In genomic region chr7:121076350-121077164, GRCh38 we compare ENCODE assay signal across 11 cellular contexts.
A peak's percentile ranks its signal among the peaks of the same experiment; 100 is the strongest.
DNase-seq lines count a peak whose midpoint lies in the region; ATAC-seq and TF ChIP-seq lines count a peak whose summit lies in the region.
"Had no signal": no experiment of that assay in that cellular context is flagged by ENCODE, and none has a peak within 500 bp of the region (broad histone marks: within the 10 kb centered on the region; RNA-seq: fewer than 3 reads in every experiment).

No MANE protein-coding gene starts in this region.

- H3K4me2 ChIP-seq in mammary epithelial cell (ENCODE audit: insufficient read depth, low read depth, low read length) (peak overlapping the region; percentile 59), neural progenitor cell (no peak overlapping the region)

- no peak overlapping the region for H3K9ac ChIP-seq in mammary epithelial cell (ENCODE audit: insufficient read depth, low read length)
- H3K9ac ChIP-seq in neural progenitor cell = no peak overlapping the region

- in situ Hi-C loops in mammary epithelial cell (cut with MboI; ENCODE audit: low sequenced_read_pairs in 2 of 2) = loop anchor here in 1 of 2 donors (10.0 kb wide), 1 partner anchor 82 kb away; no protein-coding TSS in a partner anchor

- peaks cover 2% of the 10 kb centered on the region for H3K27me3 Mint-ChIP-seq in neural progenitor cell (ENCODE audit: insufficient read depth, low read depth)

- DNase-seq in ELR (ENCODE audit: low read depth) = peak; percentile 86
- peak; percentile 87 for DNase-seq in M059J (ENCODE audit: low read depth)
- peak; percentile 77 for DNase-seq in mammary epithelial cell
- no peak for DNase-seq in neural progenitor cell (ENCODE audit: low spot score)
- DNase-seq in NCI-H446 (lab: John Stamatoyannopoulos, UW) = no peak
- no peak for DNase-seq in activated CD4-positive, CD25-positive, alpha-beta regulatory T cell treated with anti-CD3 and anti-CD28 coated beads, Interleukin-2, amount 50 U/mL, for 72 hours
- DNase-seq in T-helper 9 cell = no peak
- DNase-seq: activated naive CD4-positive, alpha-beta T cell; effector memory CD8-positive, alpha-beta T cell had no signal

- dilution Hi-C loops in mammary epithelial cell (cut with HindIII; ENCODE audit: low sequenced_read_pairs) = no loop called here

- 67% methylated on average over 3 of the region's 3 CpGs for WGBS in mammary epithelial cell (ENCODE audit: low coverage, missing lambda C conversion rate)

- peak overlapping the region; percentile 70 for H2AFZ ChIP-seq in mammary epithelial cell (ENCODE audit: low read depth, low read length)
- H2AFZ ChIP-seq in neural progenitor cell (replicated peaks) = peak overlapping the region; percentile 2

- intact Hi-C loops in mammary epithelial cell (cut with micrococcal nuclease) = loop anchor here (2.0 kb wide), 1 partner anchor 20 kb away; no protein-coding TSS in a partner anchor

- no peak for ATAC-seq in HG02759 (IDR thresholded peaks at IDR 0.05; ENCODE audit: unreplicated experiment)
- ATAC-seq: effector memory CD8-positive, alpha-beta T cell had no signal

- no peak overlapping the region for H3K27ac Mint-ChIP-seq in neural progenitor cell
- H3K27ac Mint-ChIP-seq: effector memory CD8-positive, alpha-beta T cell had no signal

- TF ChIP-seq CTCF in mammary epithelial cell (conservative IDR thresholded peaks at IDR 0.05 in 1 of 2, IDR thresholded peaks at IDR 0.05 in 1 of 2; ENCODE audit: extremely low read depth in 1 of 2, insufficient read depth in 1 of 2, low read depth in 1 of 2, low read length in 2 of 2) (no peak), neural progenitor cell (IDR thresholded peaks at IDR 0.05) (no peak)

- no peaks in the 10 kb centered on the region for H3K79me2 ChIP-seq in mammary epithelial cell (ENCODE audit: insufficient read depth, low read length)
- H3K79me2 ChIP-seq in neural progenitor cell (ENCODE audit: low read depth) = no peaks in the 10 kb centered on the region

- no peaks in the 10 kb centered on the region for H3K9me3 Mint-ChIP-seq in neural progenitor cell
- H3K9me3 Mint-ChIP-seq: effector memory CD8-positive, alpha-beta T cell had no signal

- H4K20me1 ChIP-seq in mammary epithelial cell (ENCODE audit: insufficient read depth, low read length) = no peaks in the 10 kb centered on the region
- no peaks in the 10 kb centered on the region for H4K20me1 ChIP-seq in neural progenitor cell (ENCODE audit: low read depth)

- peaks cover 24% of the 10 kb centered on the region for H3K4me1 ChIP-seq in mammary epithelial cell (ENCODE audit: insufficient read depth, low read length)
- no peaks in the 10 kb centered on the region for H3K4me1 ChIP-seq in neural progenitor cell

- H3K36me3 ChIP-seq in mammary epithelial cell (ENCODE audit: insufficient read depth, low read length) (no peaks in the 10 kb centered on the region), neural progenitor cell (no peaks in the 10 kb centered on the region)

- H3K4me1 Mint-ChIP-seq in neural progenitor cell = peaks cover 12% of the 10 kb centered on the region

- H3K4me3 ChIP-seq in mammary epithelial cell (replicated peaks in 1 of 3; ENCODE audit: insufficient read depth in 1 of 3, low read depth in 2 of 3, low read length in 3 of 3) (peak overlapping the region in 1 of 3 experiments; percentile 29), neural progenitor cell (no peak overlapping the region)

- H3F3A ChIP-seq in neural progenitor cell (ENCODE audit: low read depth) = peaks cover 7% of the 10 kb centered on the region

- no peaks in the 10 kb centered on the region for H3K27me3 ChIP-seq in mammary epithelial cell (ENCODE audit: insufficient read depth, low read length)
- no peaks in the 10 kb centered on the region for H3K27me3 ChIP-seq in neural progenitor cell

- TSS peak; percentile 91 for BruUV-seq in mammary epithelial cell (replicated peaks; lab: Mats Ljungman, UMichigan)

- H3K36me3 Mint-ChIP-seq in neural progenitor cell = no peaks in the 10 kb centered on the region

- CTCF ChIA-PET in mammary epithelial cell (lab: Charles Lee; ENCODE audit: low non-redundant PET) = interaction anchor here (0.6 to 0.8 kb wide), 2 partner anchors 88 to 97 kb away, joined by 4 to 10 read pairs; no protein-coding TSS in a partner anchor

- no peak overlapping the region for H3K27ac ChIP-seq in mammary epithelial cell (ENCODE audit: insufficient read depth, low read depth, low read length)
- no peak overlapping the region for H3K27ac ChIP-seq in neural progenitor cell
- H3K27ac ChIP-seq: VCaP had no signal

- no peaks in the 10 kb centered on the region for H3K9me3 ChIP-seq in mammary epithelial cell (replicated peaks; ENCODE audit: insufficient read depth, low read length)
- no peaks in the 10 kb centered on the region for H3K9me3 ChIP-seq in neural progenitor cell (ENCODE audit: low read depth)

- no peak overlapping the region for H3K4me3 Mint-ChIP-seq in neural progenitor cell
- H3K4me3 Mint-ChIP-seq: effector memory CD8-positive, alpha-beta T cell had no signal

Comparison
In these comparisons a context has a peak if more than half of its experiments do, and no peak if none do; other contexts are left out.
1. DNase-seq: peak in ELR (single experiment), M059J (single experiment) and mammary epithelial cell (single experiment); none in neural progenitor cell (single experiment), NCI-H446 (0 of 2), activated CD4-positive, CD25-positive, alpha-beta regulatory T cell treated with anti-CD3 and anti-CD28 coated beads, Interleukin-2, amount 50 U/mL, for 72 hours (single experiment) and T-helper 9 cell (single experiment).